ENCODE assay signal across 1 cellular context in the genomic region with DNA sequence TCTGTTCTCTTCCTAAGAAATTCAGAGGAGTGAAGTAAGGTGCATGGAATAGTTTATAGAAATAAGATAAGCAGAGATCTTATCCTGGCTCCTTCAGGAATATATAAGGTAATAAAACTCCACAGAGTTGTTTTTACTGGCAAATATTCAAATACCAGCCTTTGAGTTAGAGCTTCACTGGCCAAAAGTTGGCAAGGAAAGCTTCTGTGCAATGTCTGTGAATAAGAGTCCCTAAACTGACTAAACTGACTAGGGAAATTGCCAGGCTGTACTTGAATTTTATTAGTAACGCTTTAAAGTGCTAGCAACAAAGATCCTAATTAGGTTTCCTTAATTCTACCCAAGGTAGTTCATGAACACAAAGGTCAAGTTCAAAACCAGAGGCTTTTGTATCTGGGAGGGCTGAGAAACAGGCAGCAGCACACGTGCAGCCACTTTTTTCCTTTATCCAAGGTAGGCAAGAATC.
TF ChIP-seq lines count a peak whose summit lies in the region.

No MANE protein-coding gene starts in this region.

TF ChIP-seq in SK-N-SH, 30 proteins besides CTCF, POLR2A, EP300 and RAD21:
- TF ChIP-seq REST (IDR thresholded peaks at IDR 0.05; ENCODE audit: low read depth, low read length): no peak
- TF ChIP-seq GABPA (IDR thresholded peaks at IDR 0.05; ENCODE audit: low read depth): no peak
- TF ChIP-seq RFX5 (IDR thresholded peaks at IDR 0.05; ENCODE audit: low read length): no peak
- TF ChIP-seq TCF12 (IDR thresholded peaks at IDR 0.05): peak; percentile 92
- TF ChIP-seq, protein P1, sequence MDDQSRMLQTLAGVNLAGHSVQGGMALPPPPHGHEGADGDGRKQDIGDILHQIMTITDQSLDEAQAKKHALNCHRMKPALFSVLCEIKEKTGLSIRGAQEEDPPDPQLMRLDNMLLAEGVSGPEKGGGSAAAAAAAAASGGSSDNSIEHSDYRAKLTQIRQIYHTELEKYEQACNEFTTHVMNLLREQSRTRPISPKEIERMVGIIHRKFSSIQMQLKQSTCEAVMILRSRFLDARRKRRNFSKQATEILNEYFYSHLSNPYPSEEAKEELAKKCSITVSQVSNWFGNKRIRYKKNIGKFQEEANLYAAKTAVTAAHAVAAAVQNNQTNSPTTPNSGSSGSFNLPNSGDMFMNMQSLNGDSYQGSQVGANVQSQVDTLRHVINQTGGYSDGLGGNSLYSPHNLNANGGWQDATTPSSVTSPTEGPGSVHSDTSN (IDR thresholded peaks at IDR 0.05): peak; percentile 71
- TF ChIP-seq YY1 (IDR thresholded peaks at IDR 0.05; ENCODE audit: low read depth): no peak
- no peak for TF ChIP-seq EZH2phosphoT487 (IDR thresholded peaks at IDR 0.05; ENCODE audit: borderline replicate concordance, low read depth)
- TF ChIP-seq, protein P2, sequence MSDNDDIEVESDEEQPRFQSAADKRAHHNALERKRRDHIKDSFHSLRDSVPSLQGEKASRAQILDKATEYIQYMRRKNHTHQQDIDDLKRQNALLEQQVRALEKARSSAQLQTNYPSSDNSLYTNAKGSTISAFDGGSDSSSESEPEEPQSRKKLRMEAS (IDR thresholded peaks at IDR 0.05; ENCODE audit: low read depth): no peak
- TF ChIP-seq, protein P3, sequence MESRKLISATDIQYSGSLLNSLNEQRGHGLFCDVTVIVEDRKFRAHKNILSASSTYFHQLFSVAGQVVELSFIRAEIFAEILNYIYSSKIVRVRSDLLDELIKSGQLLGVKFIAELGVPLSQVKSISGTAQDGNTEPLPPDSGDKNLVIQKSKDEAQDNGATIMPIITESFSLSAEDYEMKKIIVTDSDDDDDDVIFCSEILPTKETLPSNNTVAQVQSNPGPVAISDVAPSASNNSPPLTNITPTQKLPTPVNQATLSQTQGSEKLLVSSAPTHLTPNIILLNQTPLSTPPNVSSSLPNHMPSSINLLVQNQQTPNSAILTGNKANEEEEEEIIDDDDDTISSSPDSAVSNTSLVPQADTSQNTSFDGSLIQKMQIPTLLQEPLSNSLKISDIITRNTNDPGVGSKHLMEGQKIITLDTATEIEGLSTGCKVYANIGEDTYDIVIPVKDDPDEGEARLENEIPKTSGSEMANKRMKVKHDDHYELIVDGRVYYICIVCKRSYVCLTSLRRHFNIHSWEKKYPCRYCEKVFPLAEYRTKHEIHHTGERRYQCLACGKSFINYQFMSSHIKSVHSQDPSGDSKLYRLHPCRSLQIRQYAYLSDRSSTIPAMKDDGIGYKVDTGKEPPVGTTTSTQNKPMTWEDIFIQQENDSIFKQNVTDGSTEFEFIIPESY (IDR thresholded peaks at IDR 0.05; ENCODE audit: borderline replicate concordance, low read depth): 0 out of 2 replicates have a peak, but pooled peaks have one; percentile 35
- TF ChIP-seq TEAD4 (IDR thresholded peaks at IDR 0.05; ENCODE audit: borderline replicate concordance, insufficient read depth): peak; percentile 47; the same call in 1 of the 2 replicates
- TF ChIP-seq CHD2 (IDR thresholded peaks at IDR 0.05; ENCODE audit: low read length, partially characterized antibody): no peak
- TF ChIP-seq ELF1 (IDR thresholded peaks at IDR 0.05): no peak
- TF ChIP-seq POLR2AphosphoS5 (IDR thresholded peaks at IDR 0.05; ENCODE audit: low read depth, low read length): peak; percentile 68; the same call in 1 of the 2 replicates
- TF ChIP-seq MXI1 (IDR thresholded peaks at IDR 0.05; ENCODE audit: low read depth, low read length): no peak
- no peak for TF ChIP-seq USF1 (IDR thresholded peaks at IDR 0.05; ENCODE audit: borderline replicate concordance, low read depth)
- no peak for TF ChIP-seq USF2 (IDR thresholded peaks at IDR 0.05; ENCODE audit: borderline replicate concordance, low read depth, low read length)
- peak; percentile 97 for TF ChIP-seq NFIC (IDR thresholded peaks at IDR 0.05; ENCODE audit: borderline replicate concordance)
- no peak for TF ChIP-seq RCOR1 (IDR thresholded peaks at IDR 0.05; ENCODE audit: low read length)
- TF ChIP-seq MEF2A (IDR thresholded peaks at IDR 0.05; ENCODE audit: borderline replicate concordance, low read depth): no peak
- no peak for TF ChIP-seq SMC3 (IDR thresholded peaks at IDR 0.05; ENCODE audit: low read depth, low read length)
- TF ChIP-seq FOXJ3 (CRISPR knock-in tag; IDR thresholded peaks at IDR 0.05): no peak
- no peak for TF ChIP-seq NRF1 (IDR thresholded peaks at IDR 0.05; ENCODE audit: low read depth, low read length)
- TF ChIP-seq TAF1 (IDR thresholded peaks at IDR 0.05; ENCODE audit: borderline replicate concordance, low read depth, low read length): no peak
- TF ChIP-seq IRF3 (IDR thresholded peaks at IDR 0.05; ENCODE audit: low read depth, low read length): no peak
- no peak for TF ChIP-seq RXRA (IDR thresholded peaks at IDR 0.05; ENCODE audit: borderline replicate concordance, low read depth)
- no peak for TF ChIP-seq SIN3A (IDR thresholded peaks at IDR 0.05; ENCODE audit: borderline replicate concordance, low read depth, low read length)
- no peak for TF ChIP-seq GATA2 (CRISPR knock-in tag; IDR thresholded peaks at IDR 0.05)
- peak; percentile 54 for TF ChIP-seq JUND (IDR thresholded peaks at IDR 0.05)
